8 cellular contexts compared by ENCODE assay signal in the genomic region with DNA sequence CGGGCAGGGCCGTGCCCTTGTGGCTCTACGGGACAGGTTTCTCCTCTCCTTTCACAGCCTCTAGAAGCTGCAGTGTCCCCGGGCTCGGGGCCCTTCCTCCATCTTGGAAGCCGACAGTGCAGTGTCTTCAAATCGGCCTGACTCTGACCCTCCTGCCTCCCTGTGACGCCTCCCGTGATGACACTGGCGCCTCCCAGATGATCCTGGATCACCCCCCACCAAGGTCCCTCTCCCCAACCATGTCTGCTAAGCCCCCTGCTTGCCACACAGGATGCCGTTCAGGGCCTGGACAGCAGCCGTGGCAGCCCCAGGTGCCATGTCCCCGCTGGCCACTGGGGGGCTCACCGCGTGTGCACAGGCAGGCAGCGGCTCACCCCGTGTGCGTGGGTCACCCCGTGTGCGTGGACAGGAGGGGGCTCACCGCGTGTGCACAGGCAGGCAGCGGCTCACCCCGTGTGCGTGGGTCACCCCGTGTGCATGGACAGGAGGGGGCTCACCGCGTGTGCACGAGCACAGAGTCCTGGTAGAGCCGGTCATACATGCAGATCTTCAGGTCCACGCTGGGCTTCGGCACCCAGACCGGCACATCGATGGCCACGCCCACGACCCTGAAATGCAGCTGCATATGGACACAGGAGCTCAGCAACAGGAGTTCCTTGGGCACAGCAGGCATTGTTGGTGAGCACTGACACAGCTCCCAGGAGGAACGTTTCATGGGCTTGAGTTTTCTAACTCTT. TPM values are rescaled to one million over a fixed set of nuclear protein-coding genes. Genes with fewer than 3 reads are reported as not detected.
DNase-seq lines count a peak whose midpoint lies in the region; ATAC-seq and TF ChIP-seq lines count a peak whose summit lies in the region.

No MANE protein-coding gene starts in this region.

- H3K36me3 Mint-ChIP-seq in chondrocyte (ENCODE audit: low read depth): no peaks in the 10 kb centered on the region

- peak overlapping the region; percentile 27 for H3K4me3 ChIP-seq in lower lobe of right lung

- TF ChIP-seq CTCF in chondrocyte (IDR thresholded peaks at IDR 0.05): peak; percentile 95
- TF ChIP-seq CTCF in lower lobe of right lung (IDR thresholded peaks at IDR 0.05): peak; percentile 96

- no peak overlapping the region for H3K27ac ChIP-seq in lower lobe of right lung

- peaks cover 3% of the 10 kb centered on the region for H3K27me3 ChIP-seq in lower lobe of right lung (ENCODE audit: low read depth)

- H3K27me3 Mint-ChIP-seq in chondrocyte (ENCODE audit: low read depth): peaks cover 11% of the 10 kb centered on the region

- no peaks in the 10 kb centered on the region for H3K9me3 ChIP-seq in lower lobe of right lung

- intact Hi-C loops in lower lobe of right lung (cut with DNase I): loop anchor here (10.0 kb wide), 1 partner anchor 101 kb away; no protein-coding TSS in a partner anchor

- no peaks in the 10 kb centered on the region for H3K36me3 ChIP-seq in lower lobe of right lung

- H3K4me1 Mint-ChIP-seq in chondrocyte (ENCODE audit: low read depth): peaks cover 5% of the 10 kb centered on the region

- H3K4me3 Mint-ChIP-seq in chondrocyte (ENCODE audit: unreplicated experiment): peak overlapping the region; percentile 33

- H3K4me1 ChIP-seq in lower lobe of right lung: peaks cover 16% of the 10 kb centered on the region

- ATAC-seq in lower lobe of right lung: peak; percentile 82 to 88
- ATAC-seq in GM19397 (IDR thresholded peaks at IDR 0.05; ENCODE audit: unreplicated experiment): no peak

- H3K27ac Mint-ChIP-seq in chondrocyte (ENCODE audit: unreplicated experiment): no peak overlapping the region

- H3K9me3 Mint-ChIP-seq in chondrocyte (ENCODE audit: low read depth): no peaks in the 10 kb centered on the region

- DNase-seq in ELR (ENCODE audit: low read depth): peak; percentile 49
- peak; percentile 32 for DNase-seq in MV-4-11 (lab: John Stamatoyannopoulos, UW)
- peak; percentile 65 for DNase-seq in activated CD4-positive, CD25-positive, alpha-beta regulatory T cell treated with anti-CD3 and anti-CD28 coated beads, Interleukin-2, amount 50 U/mL, for 72 hours
- DNase-seq in chondrocyte (ENCODE audit: low spot score): peak; percentile 81
- peak; percentile 69 for DNase-seq in lower lobe of right lung
- DNase-seq in stimulated activated CD8-positive, alpha-beta memory T cell treated with anti-CD3 and anti-CD28 coated beads, Interleukin-15, amount 100 ng/mL, for 48 hours (ENCODE audit: low read depth in 2 of 2): peak; percentile 28 to 38
- no peak for DNase-seq in mesenteric fat pad (ENCODE audit: low spot score)

RNA-seq across cellular contexts. Expression of a gene that starts 24.9 kb away (rescaled TPM):
- total RNA-seq in chondrocyte: 0.67 to 0.90 TPM (median 0.68 TPM) in 3 replicates
- 1.4 TPM for total RNA-seq in lower lobe of right lung
- 1.5 TPM for total RNA-seq in mesenteric fat pad

RNA-seq across cellular contexts. Expression of a gene that starts 28.9 kb away (rescaled TPM):
- 2.1 to 2.3 TPM (median 2.1 TPM) in 3 replicates for total RNA-seq in chondrocyte
- not detected for total RNA-seq in lower lobe of right lung
- total RNA-seq in mesenteric fat pad: 0.26 TPM

RNA-seq across cellular contexts. Expression of a gene that starts 53.1 kb away (rescaled TPM):
- total RNA-seq in chondrocyte (419 to 543 TPM (median 538 TPM) in 3 replicates), lower lobe of right lung (341 TPM), mesenteric fat pad (318 TPM)

RNA-seq across cellular contexts. Expression of a gene that starts 59.6 kb away (rescaled TPM):
- total RNA-seq in chondrocyte (not detected in 3 replicates), lower lobe of right lung (6.6 TPM), mesenteric fat pad (not detected)
